Comparison of ENCODE assay signal across 20 cellular contexts in genomic region chr1:220991959-220992704, GRCh38.
DNase-seq lines count a peak whose midpoint lies in the region; ATAC-seq and TF ChIP-seq lines count a peak whose summit lies in the region.
"Had no signal": no experiment of that assay in that cellular context is flagged by ENCODE, and none has a peak within 500 bp of the region (broad histone marks: within the 10 kb centered on the region; RNA-seq: fewer than 3 reads in every experiment).

No MANE protein-coding gene starts in this region.

- H3K36me3 Mint-ChIP-seq in H9 (ENCODE audit: insufficient read depth in 1 of 3, low read depth in 3 of 3) = peaks cover 0 to 4% (median 3%) of the 10 kb centered on the region in 3 experiments; a peak in 3 of 7 replicates
- H3K36me3 Mint-ChIP-seq: CD8-positive, alpha-beta T cell had no signal

- H2BK120ac ChIP-seq in H9 (ENCODE audit: low read depth, low read length, poor library complexity, severe bottlenecking) = no peak overlapping the region

- H2BK20ac ChIP-seq in H9 (ENCODE audit: low read depth, low read length, poor library complexity, severe bottlenecking) = no peak overlapping the region

- H3K27ac Mint-ChIP-seq in H9 = no peak overlapping the region
- H3K27ac Mint-ChIP-seq: activated T-cell treated with anti-CD3 and anti-CD28 coated beads, Interleukin-2, amount 50 U/mL, for 24 hours; CD8-positive, alpha-beta T cell had no signal

- H3K36me3 ChIP-seq in tibial artery = no peaks in the 10 kb centered on the region
- H3K36me3 ChIP-seq: neutrophil had no signal

- H3K14ac ChIP-seq in H9 (ENCODE audit: insufficient read depth, low read length) = no peak overlapping the region

- peaks cover 3 to 5% of the 10 kb centered on the region in 2 experiments; a peak in 2 of 5 replicates for H3K9me3 Mint-ChIP-seq in H9

- no peak overlapping the region for H3K4me3 Mint-ChIP-seq in H9
- H3K4me3 Mint-ChIP-seq: activated T-cell treated with anti-CD3 and anti-CD28 coated beads, Interleukin-2, amount 50 U/mL, for 24 hours; CD8-positive, alpha-beta T cell had no signal

- H3K23ac ChIP-seq in H9 (ENCODE audit: insufficient read length, low read depth, low read length) = no peak overlapping the region

- H3K18ac ChIP-seq in H9 (ENCODE audit: insufficient read length, low read depth, low read length) = no peak overlapping the region

- peaks cover 8% of the 10 kb centered on the region for H3K27me3 Mint-ChIP-seq in H9 (ENCODE audit: low read depth)

- no peak overlapping the region for H3K4ac ChIP-seq in H9 (ENCODE audit: low read depth, low read length)

- no peak overlapping the region for H4K5ac ChIP-seq in H9 (ENCODE audit: insufficient read length, low read depth, low read length)

- H3K9ac ChIP-seq in H9 (ENCODE audit: extremely low read depth, insufficient read length, low read length) = no peak overlapping the region

- H3K4me1 ChIP-seq in tibial artery (peaks cover 0 to 8% (median 0%) of the 10 kb centered on the region in 4 donors), H9 (ENCODE audit: insufficient read depth, low read length) (0 out of 2 replicates have a peak, but pooled peaks cover 2% of the 10 kb centered on the region)

- H2BK12ac ChIP-seq in H9 (ENCODE audit: insufficient read length, low read depth, low read length) = no peak overlapping the region

- peak overlapping the region in 1 of 2 donors; percentile 48 for H3K27ac ChIP-seq in coronary artery
- H3K27ac ChIP-seq in tibial artery = no peak overlapping the region
- H3K27ac ChIP-seq in H9 (ENCODE audit: insufficient read length, low read depth, low read length) = no peak overlapping the region
- H3K27ac ChIP-seq: 22Rv1, neutrophil had no signal

- H3K4me1 Mint-ChIP-seq in H9 = peaks cover 9 to 10% of the 10 kb centered on the region in 2 experiments

- no peak overlapping the region for H3K56ac ChIP-seq in H9 (ENCODE audit: insufficient read length, low read depth, low read length)

- no peak for ATAC-seq in HG02571 (IDR thresholded peaks at IDR 0.05; ENCODE audit: unreplicated experiment)
- ATAC-seq: CD8-positive, alpha-beta T cell had no signal

- H3K27me3 ChIP-seq in tibial artery (no peaks in the 10 kb centered on the region), H9 (ENCODE audit: insufficient read depth, low read length) (no peaks in the 10 kb centered on the region)
- H3K27me3 ChIP-seq: neutrophil had no signal

- no peak overlapping the region for H3K4me2 ChIP-seq in H9 (ENCODE audit: insufficient read depth, insufficient read length, low read length)

- no peaks in the 10 kb centered on the region for H3K79me1 ChIP-seq in H9 (ENCODE audit: insufficient read depth, low read depth, low read length, poor library complexity, severe bottlenecking)

- H2AFZ ChIP-seq in H9 (ENCODE audit: low read length) = no peak overlapping the region

- H2BK15ac ChIP-seq in H9 (ENCODE audit: low read depth, low read length) = no peak overlapping the region

- H3K4me3 ChIP-seq in coronary artery = peak overlapping the region; percentile 59
- peak overlapping the region; percentile 32 for H3K4me3 ChIP-seq in tibial artery

- DNase-seq in NCI-H82 (lab: John Stamatoyannopoulos, UW) = peak; percentile 31
- no peak for DNase-seq in NCI-H82 treated with DMSO at 0.1 percent for 48 hours (lab: John Stamatoyannopoulos, UW; ENCODE audit: unreplicated experiment)
- no peak for DNase-seq in coronary artery (ENCODE audit: low spot score)
- DNase-seq in mucosa of gallbladder (ENCODE audit: low spot score) = peak; percentile 20
- no peak for DNase-seq in tibial artery
- no peak for DNase-seq in NCI-H1105 (lab: John Stamatoyannopoulos, UW)
- DNase-seq in H9 = no peak
- DNase-seq: activated CD4-positive, alpha-beta T cell treated with anti-CD3 and anti-CD28 coated beads for 4 hours; activated T-cell treated with anti-CD3 and anti-CD28 coated beads, Interleukin-2, amount 50 U/mL, for 24 hours; amygdala; CD8-positive, alpha-beta T cell; cortex of kidney; KBM-7; NCI-H1417; NCI-H345; SIG-M5; T-helper 9 cell had no signal

- no peaks in the 10 kb centered on the region for H3K23me2 ChIP-seq in H9 (ENCODE audit: insufficient read length, low read depth, low read length, poor library complexity, severe bottlenecking)

- WGBS in H9 (ENCODE audit: extremely low coverage, insufficient read length, low lambda C conversion rate) = no CpG with 5 or more reads among the region's 13 CpGs

- H2BK5ac ChIP-seq in H9 (ENCODE audit: insufficient read length, low read length) = no peak overlapping the region

- H3T11ph ChIP-seq in H9 (ENCODE audit: low read length) = no peak overlapping the region

- no peaks in the 10 kb centered on the region for H3K79me2 ChIP-seq in H9 (ENCODE audit: insufficient read depth, low read length)

- no peaks in the 10 kb centered on the region for H4K20me1 ChIP-seq in H9 (ENCODE audit: control insufficient read depth, insufficient read depth, insufficient read length)

- no peak overlapping the region for H4K91ac ChIP-seq in H9 (ENCODE audit: insufficient read length, low read depth, low read length)

- TF ChIP-seq CTCF in coronary artery (IDR thresholded peaks at IDR 0.05) = no peak
- TF ChIP-seq CTCF in tibial artery (IDR thresholded peaks at IDR 0.05) = no peak
- no peak for TF ChIP-seq CTCF in H9 (conservative IDR thresholded peaks at IDR 0.05)

- H3K9me3 ChIP-seq in tibial artery (no peaks in the 10 kb centered on the region), H9 (ENCODE audit: control insufficient read depth, low read depth, low read length) (no peaks in the 10 kb centered on the region)
- H3K9me3 ChIP-seq: neutrophil had no signal

- intact Hi-C loops in tibial artery (cut with DNase I; ENCODE audit: low total_unique reads) = no loop called here

- H4K8ac ChIP-seq in H9 (replicated peaks; ENCODE audit: insufficient read length, low read depth, low read length) = no peak overlapping the region

- no peak overlapping the region for H2AK5ac ChIP-seq in H9 (ENCODE audit: insufficient read length, low read length)

Comparison
In these comparisons a context has a peak if more than half of its experiments do, and no peak if none do; other contexts are left out.
1. DNase-seq: peak in NCI-H82 (single experiment) and mucosa of gallbladder (single experiment); none in NCI-H82 treated with DMSO at 0.1 percent for 48 hours (single experiment), coronary artery (single experiment), tibial artery (0 of 2), NCI-H1105 (single experiment) and H9 (single experiment).